In genomic region chr4:26360864-26361263, GRCh38 we compare ENCODE assay signal across 21 cellular contexts. TPM values are rescaled to one million over a fixed set of nuclear protein-coding genes. Genes with fewer than 3 reads are reported as not detected.
A peak's percentile ranks its signal among the peaks of the same experiment; 100 is the strongest.
DNase-seq lines count a peak whose midpoint lies in the region; ATAC-seq lines count a peak whose summit lies in the region.
"Had no signal": no experiment of that assay in that cellular context is flagged by ENCODE, and none has a peak within 500 bp of the region (broad histone marks: within the 10 kb centered on the region; RNA-seq: fewer than 3 reads in every experiment).

No MANE protein-coding gene starts in this region.

- H2BK5ac ChIP-seq in mesendoderm (ENCODE audit: low read length), result no peak overlapping the region

- H4K8ac ChIP-seq in mesendoderm (ENCODE audit: low read depth, low read length), result no peak overlapping the region

- WGBS in mesendoderm (ENCODE audit: extremely low coverage, insufficient coverage, low lambda C conversion rate), result no CpG with 5 or more reads among the region's 5 CpGs

- H3K27ac Mint-ChIP-seq in activated T-helper 17 cell treated with anti-CD3 and anti-CD28 coated beads, Interleukin-2, amount 50 U/mL, for 72 hours, result no peak overlapping the region
- peak overlapping the region in 4 of 9 donors; percentile 7 to 70 (median 59) for H3K27ac Mint-ChIP-seq in naive thymus-derived CD4-positive, alpha-beta T cell
- H3K27ac Mint-ChIP-seq: activated T-cell treated with anti-CD3 and anti-CD28 coated beads, Interleukin-2, amount 50 U/mL, for 72 hours had no signal

- no peaks in the 10 kb centered on the region for H3K9me3 ChIP-seq in naive thymus-derived CD4-positive, alpha-beta T cell (ENCODE audit: control insufficient read depth in 2 of 3, low read length in 3 of 3)
- H3K9me3 ChIP-seq: gastrocnemius medialis, MG63, mucosa of descending colon, testis had no signal

- no peak overlapping the region for H3K56ac ChIP-seq in mesendoderm (ENCODE audit: low read length)

- DNase-seq in EL (peak; percentile 5), mesendoderm (peak; percentile 45), retina (no peak)
- DNase-seq in naive thymus-derived CD4-positive, alpha-beta T cell, result no peak
- DNase-seq: activated CD4-positive, alpha-beta T cell treated with anti-CD3 and anti-CD28 coated beads for 48 hours; activated T-cell treated with anti-CD3 and anti-CD28 coated beads, Interleukin-2, amount 50 U/mL, for 72 hours; AML-193; cerebellar nuclear complex; gastrocnemius medialis; MG63; mucosa of descending colon; NCI-H1930; NCI-H446 treated with DMSO at 0.1 percent for 48 hours; Right ventricle myocardium superior; stimulated activated CD4-positive, alpha-beta T cell treated with anti-CD3 and anti-CD28 coated beads, Interleukin-2, amount 100 ng/mL, for 48 hours; T1000; testis had no signal

- H3K36me3 Mint-ChIP-seq in activated T-helper 17 cell treated with anti-CD3 and anti-CD28 coated beads, Interleukin-2, amount 50 U/mL, for 72 hours (ENCODE audit: low read depth), result peaks cover 57% of the 10 kb centered on the region
- peaks cover 0 to 10% (median 4%) of the 10 kb centered on the region in 5 donors for H3K36me3 Mint-ChIP-seq in naive thymus-derived CD4-positive, alpha-beta T cell

- no peak overlapping the region for H3K9ac ChIP-seq in mesendoderm (ENCODE audit: low read length)

- H3K36me3 ChIP-seq in ACC112 (ENCODE audit: insufficient read depth, low read length) (no peaks in the 10 kb centered on the region), mesendoderm (ENCODE audit: control insufficient read depth, insufficient read depth, low read length) (no peaks in the 10 kb centered on the region)
- no peaks in the 10 kb centered on the region for H3K36me3 ChIP-seq in naive thymus-derived CD4-positive, alpha-beta T cell (ENCODE audit: control insufficient read depth in 2 of 3, insufficient read depth in 3 of 3, low read length in 3 of 3)
- H3K36me3 ChIP-seq: gastrocnemius medialis had no signal

- peaks cover 19% of the 10 kb centered on the region for H3K4me1 ChIP-seq in ACC112 (ENCODE audit: control insufficient read depth, insufficient read depth, low read length, unreplicated experiment)
- no peaks in the 10 kb centered on the region for H3K4me1 ChIP-seq in mesendoderm (ENCODE audit: control insufficient read depth, low read depth, low read length)
- H3K4me1 ChIP-seq in naive thymus-derived CD4-positive, alpha-beta T cell (ENCODE audit: control insufficient read depth in 2 of 2, insufficient read depth in 2 of 2, low read length in 2 of 2), result peaks cover 3 to 13% of the 10 kb centered on the region in 2 donors

- H3K27me3 ChIP-seq in ACC112 (ENCODE audit: insufficient read depth, low read length), result no peaks in the 10 kb centered on the region
- H3K27me3 ChIP-seq in mesendoderm (ENCODE audit: insufficient read depth, low read length, poor library complexity), result no peaks in the 10 kb centered on the region
- no peaks in the 10 kb centered on the region for H3K27me3 ChIP-seq in naive thymus-derived CD4-positive, alpha-beta T cell (ENCODE audit: control insufficient read depth in 2 of 2, insufficient read depth in 2 of 2, low read length in 2 of 2)
- H3K27me3 ChIP-seq: gastrocnemius medialis, MG63, testis had no signal

- H3K4ac ChIP-seq in mesendoderm (ENCODE audit: low read depth, low read length), result no peak overlapping the region

- no peak overlapping the region for H2BK120ac ChIP-seq in mesendoderm (ENCODE audit: low read depth, low read length)

- H4K5ac ChIP-seq in mesendoderm (ENCODE audit: low read length), result no peak overlapping the region

- intact Hi-C loops in naive thymus-derived CD4-positive, alpha-beta T cell (cut with micrococcal nuclease), result loop anchor here in 1 of 2 donors (5.0 kb wide), 1 partner anchor 36 kb away; no protein-coding TSS in a partner anchor

- H3K27ac ChIP-seq in ACC112 (ENCODE audit: low read depth, low read length), result 0 out of 2 replicates have a peak overlapping the region, but pooled peaks have one; percentile 4
- no peak overlapping the region for H3K27ac ChIP-seq in mesendoderm (ENCODE audit: low read depth, low read length)
- no peak overlapping the region for H3K27ac ChIP-seq in naive thymus-derived CD4-positive, alpha-beta T cell (ENCODE audit: low read depth, low read length)
- H3K27ac ChIP-seq: gastrocnemius medialis, testis had no signal

- peaks cover 18% of the 10 kb centered on the region for H3K4me1 Mint-ChIP-seq in activated T-helper 17 cell treated with anti-CD3 and anti-CD28 coated beads, Interleukin-2, amount 50 U/mL, for 72 hours
- H3K4me1 Mint-ChIP-seq in naive thymus-derived CD4-positive, alpha-beta T cell, result peaks cover 13 to 44% (median 30%) of the 10 kb centered on the region in 7 donors

- H3K23ac ChIP-seq in mesendoderm (ENCODE audit: low read length), result no peak overlapping the region

- no peaks in the 10 kb centered on the region for H3K9me3 Mint-ChIP-seq in activated T-helper 17 cell treated with anti-CD3 and anti-CD28 coated beads, Interleukin-2, amount 50 U/mL, for 72 hours
- no peaks in the 10 kb centered on the region for H3K9me3 Mint-ChIP-seq in naive thymus-derived CD4-positive, alpha-beta T cell
- H3K9me3 Mint-ChIP-seq: activated T-cell treated with anti-CD3 and anti-CD28 coated beads, Interleukin-2, amount 50 U/mL, for 72 hours had no signal

- no peak overlapping the region for H2AFZ ChIP-seq in ACC112 (ENCODE audit: low read length, unreplicated experiment)

- H3K4me3 ChIP-seq in ACC112 (ENCODE audit: low read depth, low read length) (peak overlapping the region; percentile 33), mesendoderm (ENCODE audit: low read length) (no peak overlapping the region)
- H3K4me3 ChIP-seq in naive thymus-derived CD4-positive, alpha-beta T cell (ENCODE audit: low read length), result no peak overlapping the region
- H3K4me3 ChIP-seq: gastrocnemius medialis, MG63, mucosa of descending colon, testis had no signal

- no peaks in the 10 kb centered on the region for H3K27me3 Mint-ChIP-seq in activated T-helper 17 cell treated with anti-CD3 and anti-CD28 coated beads, Interleukin-2, amount 50 U/mL, for 72 hours
- H3K27me3 Mint-ChIP-seq in naive thymus-derived CD4-positive, alpha-beta T cell, result no peaks in the 10 kb centered on the region

- peak overlapping the region; percentile 37 for H3K4me3 Mint-ChIP-seq in activated T-helper 17 cell treated with anti-CD3 and anti-CD28 coated beads, Interleukin-2, amount 50 U/mL, for 72 hours
- H3K4me3 Mint-ChIP-seq in naive thymus-derived CD4-positive, alpha-beta T cell, result peak overlapping the region in 4 of 10 donors; percentile 12 to 62 (median 26)

- H3K18ac ChIP-seq in mesendoderm (ENCODE audit: low read length), result no peak overlapping the region

- H2BK15ac ChIP-seq in mesendoderm (replicated peaks; ENCODE audit: low read depth), result no peak overlapping the region

- H3K79me2 ChIP-seq in ACC112 (ENCODE audit: control insufficient read depth, insufficient read depth, low read length, unreplicated experiment) (peaks cover 87% of the 10 kb centered on the region), mesendoderm (ENCODE audit: control insufficient read depth, insufficient read depth, low read length) (peaks cover 55% of the 10 kb centered on the region)

- H3K79me1 ChIP-seq in mesendoderm (ENCODE audit: low read length), result peaks cover 6% of the 10 kb centered on the region

- CTCF ChIA-PET in naive thymus-derived CD4-positive, alpha-beta T cell (lab: Charles Lee), result no interaction called here

- POLR2A ChIA-PET in naive thymus-derived CD4-positive, alpha-beta T cell (lab: Charles Lee), result no interaction called here

- H2AK5ac ChIP-seq in mesendoderm (ENCODE audit: low read length), result no peak overlapping the region

- peak; percentile 19 for ATAC-seq in activated T-helper 17 cell treated with anti-CD3 and anti-CD28 coated beads, Interleukin-2, amount 50 U/mL, for 72 hours (replicated peaks)
- ATAC-seq in HG03342 (IDR thresholded peaks at IDR 0.05; ENCODE audit: unreplicated experiment) (no peak), HG03457 (IDR thresholded peaks at IDR 0.05; ENCODE audit: unreplicated experiment) (no peak)
- no peak for ATAC-seq in naive thymus-derived CD4-positive, alpha-beta T cell
- ATAC-seq: activated T-cell treated with anti-CD3 and anti-CD28 coated beads, Interleukin-2, amount 50 U/mL, for 72 hours; gastrocnemius medialis had no signal

- H3K4me2 ChIP-seq in mesendoderm (ENCODE audit: low read length), result no peak overlapping the region

RNA-seq across cellular contexts. Expression of gene RBPJ, which starts 40.0 kb away (rescaled TPM):
- total RNA-seq in activated T-helper 17 cell treated with anti-CD3 and anti-CD28 coated beads, Interleukin-2, amount 50 U/mL, for 72 hours, result 100 to 1,000 TPM; 238 to 481 TPM
- 77.2 TPM for polyA plus RNA-seq in mesendoderm (2013, experiment 1 of 2)
- 77.5 TPM for polyA plus RNA-seq in mesendoderm (2013, experiment 2 of 2)
- 100 to 1,000 TPM in 1 of 5 experiments, 10 to 100 TPM in 4; 48.1 to 144 (median 71.3) TPM for total RNA-seq in naive thymus-derived CD4-positive, alpha-beta T cell
- polyA plus RNA-seq in naive thymus-derived CD4-positive, alpha-beta T cell, result 10 to 100 TPM; 60.4 to 68.5 TPM

Comparison
In these comparisons a context has a peak if more than half of its experiments do, and no peak if none do; other contexts are left out.
1. DNase-seq: peak in EL (single experiment) and mesendoderm (single experiment); none in naive thymus-derived CD4-positive, alpha-beta T cell (0 of 9) and retina (single experiment).